In genomic region chr1:27106561-27107323, GRCh38 we compare ENCODE assay signal across 15 cellular contexts. TPM values are rescaled to one million over a fixed set of nuclear protein-coding genes. Genes with fewer than 3 reads are reported as not detected.
DNase-seq lines count a peak whose midpoint lies in the region; ATAC-seq and TF ChIP-seq lines count a peak whose summit lies in the region.
"Had no signal": no experiment of that assay in that cellular context is flagged by ENCODE, and none has a peak within 500 bp of the region (broad histone marks: within the 10 kb centered on the region; RNA-seq: fewer than 3 reads in every experiment).

No MANE protein-coding gene starts in this region.

- H3K4me1 Mint-ChIP-seq in activated T-helper 2 cell treated with anti-CD3 and anti-CD28 coated beads, Interferon-gamma antibody, Interleukin-2, Interleukin-4, amounts not matched to agents 10 μg/mL and 5 μg/mL and 100 μg/mL, durations not matched to agents 14 hours and 24 hours and 36 hours (ENCODE audit: low read depth) = peaks cover 11% of the 10 kb centered on the region
- peaks cover 16% of the 10 kb centered on the region for H3K4me1 Mint-ChIP-seq in osteocyte (ENCODE audit: unreplicated experiment)

- peak; percentile 5 for DNase-seq in SKM-1 (lab: John Stamatoyannopoulos, UW; ENCODE audit: unreplicated experiment)
- no peak for DNase-seq in SKM-1 treated with dmso at 0.1 percent for 144 hours (lab: John Stamatoyannopoulos, UW; ENCODE audit: unreplicated experiment)
- no peak for DNase-seq in activated T-helper 2 cell treated with anti-CD3 and anti-CD28 coated beads, Interferon-gamma antibody, Interleukin-2, Interleukin-4, amounts not matched to agents 10 μg/mL and 5 μg/mL and 100 μg/mL, durations not matched to agents 14 hours and 24 hours and 36 hours (ENCODE audit: low spot score)
- DNase-seq in osteocyte (ENCODE audit: extremely low spot score, unreplicated experiment) = no peak
- DNase-seq in AG20443 (ENCODE audit: low spot score) = no peak
- DNase-seq in midbrain (lab: John Stamatoyannopoulos, UW) = no peak
- DNase-seq: activated CD4-positive, alpha-beta T cell treated with anti-CD3 and anti-CD28 coated beads, Interleukin-2, amount 50 U/mL, for 48 hours; body of pancreas; GM23248; left colon; NCI-H1694; psoas muscle; transverse colon had no signal

- peaks cover 9% of the 10 kb centered on the region for H3K36me3 Mint-ChIP-seq in activated T-helper 2 cell treated with anti-CD3 and anti-CD28 coated beads, Interferon-gamma antibody, Interleukin-2, Interleukin-4, amounts not matched to agents 10 μg/mL and 5 μg/mL and 100 μg/mL, durations not matched to agents 14 hours and 24 hours and 36 hours (ENCODE audit: low read depth)
- H3K36me3 Mint-ChIP-seq in osteocyte (ENCODE audit: unreplicated experiment) = peaks cover 7% of the 10 kb centered on the region

- no peaks in the 10 kb centered on the region for H3K27me3 Mint-ChIP-seq in activated T-helper 2 cell treated with anti-CD3 and anti-CD28 coated beads, Interferon-gamma antibody, Interleukin-2, Interleukin-4, amounts not matched to agents 10 μg/mL and 5 μg/mL and 100 μg/mL, durations not matched to agents 14 hours and 24 hours and 36 hours (ENCODE audit: low read depth)
- no peaks in the 10 kb centered on the region for H3K27me3 Mint-ChIP-seq in osteocyte (ENCODE audit: unreplicated experiment)

- no peaks in the 10 kb centered on the region for H3K9me3 Mint-ChIP-seq in activated T-helper 2 cell treated with anti-CD3 and anti-CD28 coated beads, Interferon-gamma antibody, Interleukin-2, Interleukin-4, amounts not matched to agents 10 μg/mL and 5 μg/mL and 100 μg/mL, durations not matched to agents 14 hours and 24 hours and 36 hours
- H3K9me3 Mint-ChIP-seq in osteocyte (ENCODE audit: unreplicated experiment) = no peaks in the 10 kb centered on the region

- peak overlapping the region; percentile 66 for H3K27ac Mint-ChIP-seq in activated T-helper 2 cell treated with anti-CD3 and anti-CD28 coated beads, Interferon-gamma antibody, Interleukin-2, Interleukin-4, amounts not matched to agents 10 μg/mL and 5 μg/mL and 100 μg/mL, durations not matched to agents 14 hours and 24 hours and 36 hours
- H3K27ac Mint-ChIP-seq in osteocyte (ENCODE audit: unreplicated experiment) = peak overlapping the region; percentile 47

- H3K4me3 Mint-ChIP-seq in activated T-helper 2 cell treated with anti-CD3 and anti-CD28 coated beads, Interferon-gamma antibody, Interleukin-2, Interleukin-4, amounts not matched to agents 10 μg/mL and 5 μg/mL and 100 μg/mL, durations not matched to agents 14 hours and 24 hours and 36 hours (ENCODE audit: low read depth) = no peak overlapping the region
- no peak overlapping the region for H3K4me3 Mint-ChIP-seq in osteocyte (ENCODE audit: unreplicated experiment)

- ATAC-seq in HG02759 (IDR thresholded peaks at IDR 0.05; ENCODE audit: unreplicated experiment) (peak; percentile 60), HG03108 (IDR thresholded peaks at IDR 0.05; ENCODE audit: unreplicated experiment) (no peak)
- ATAC-seq: body of pancreas, left colon, psoas muscle had no signal

- intact Hi-C loops in activated T-helper 2 cell treated with anti-CD3 and anti-CD28 coated beads, Interferon-gamma antibody, Interleukin-2, Interleukin-4, amounts not matched to agents 10 μg/mL and 5 μg/mL and 100 μg/mL, durations not matched to agents 14 hours and 24 hours and 36 hours (cut with micrococcal nuclease) = no loop called here

- TF ChIP-seq CTCF in osteocyte (IDR thresholded peaks at IDR 0.05) = no peak

RNA-seq across cellular contexts. Expression of gene SLC9A1, which starts 48.2 kb away (rescaled TPM):
- 23.7 and 27.2 TPM in 2 replicates for total RNA-seq in activated T-helper 2 cell treated with anti-CD3 and anti-CD28 coated beads, Interferon-gamma antibody, Interleukin-2, Interleukin-4, amounts not matched to agents 10 μg/mL and 5 μg/mL and 100 μg/mL, durations not matched to agents 14 hours and 24 hours and 36 hours
- total RNA-seq in osteocyte = 32.5 and 34.2 TPM in 2 replicates
